Comparison of ENCODE assay signal across 17 cellular contexts in the genomic region with DNA sequence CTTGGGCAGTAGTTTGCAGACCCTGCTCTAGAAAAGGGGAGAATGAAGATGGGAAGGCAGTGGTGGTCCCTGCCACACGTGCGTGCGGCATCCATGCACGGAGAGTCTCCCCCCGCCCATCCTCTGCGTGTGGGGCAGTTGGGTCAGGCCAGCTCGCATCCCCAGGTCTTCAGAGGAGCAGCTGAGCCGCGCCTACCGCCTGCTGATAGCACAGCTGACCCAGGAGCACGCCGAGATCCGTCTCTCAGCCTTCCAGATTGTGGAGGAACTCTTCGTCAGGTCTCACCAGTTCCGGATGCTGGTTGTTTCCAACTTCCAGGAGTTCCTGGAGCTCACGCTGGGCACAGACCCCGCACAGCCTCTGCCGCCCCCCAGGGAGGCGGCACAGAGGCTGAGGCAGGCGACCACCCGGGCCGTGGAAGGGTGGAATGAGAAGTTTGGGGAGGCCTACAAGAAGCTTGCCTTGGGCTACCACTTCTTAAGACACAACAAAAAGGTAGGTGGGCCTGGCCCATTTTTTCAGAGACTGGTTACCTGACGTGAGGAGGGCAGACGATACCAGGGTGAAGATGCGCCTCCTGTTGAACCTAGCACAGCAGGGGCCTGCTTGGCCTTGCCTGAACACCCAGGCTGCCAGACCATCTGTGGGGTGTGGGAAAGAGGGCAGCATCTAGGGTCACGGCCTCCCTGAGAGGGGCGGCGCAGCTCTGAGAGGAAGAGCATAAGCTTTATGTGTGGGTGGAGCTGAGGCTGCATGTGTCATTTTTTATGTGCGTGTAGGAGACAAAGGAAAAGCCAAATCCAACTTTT. TPM values are rescaled to one million over a fixed set of nuclear protein-coding genes. Genes with fewer than 3 reads are reported as not detected.
DNase-seq lines count a peak whose midpoint lies in the region; ATAC-seq and TF ChIP-seq lines count a peak whose summit lies in the region.
"Had no signal": no experiment of that assay in that cellular context is flagged by ENCODE, and none has a peak within 500 bp of the region (broad histone marks: within the 10 kb centered on the region; RNA-seq: fewer than 3 reads in every experiment).

No MANE protein-coding gene starts in this region.

- intact Hi-C loops in right cardiac atrium (cut with DNase I) (loop anchor here in 3 of 4 donors (5.0 to 10.0 kb wide), 5 partner anchors 55 to 375 kb away; a partner anchor contains a TSS), left ventricle myocardium inferior (cut with micrococcal nuclease) (loop anchor here (10.0 kb wide), 3 partner anchors 95 to 375 kb away; a partner anchor contains a TSS), transverse colon (cut with DNase I; ENCODE audit: low total_unique reads) (loop anchor here (5.0 kb wide), 1 partner anchor 217 kb away; no protein-coding TSS in a partner anchor)

- H3K9me3 ChIP-seq in right cardiac atrium (ENCODE audit: control insufficient read depth, low read length) = no peaks in the 10 kb centered on the region
- no peaks in the 10 kb centered on the region for H3K9me3 ChIP-seq in left ventricle myocardium inferior (replicated peaks)
- no peaks in the 10 kb centered on the region for H3K9me3 ChIP-seq in transverse colon
- H3K9me3 ChIP-seq: mucosa of descending colon, psoas muscle, tibial nerve had no signal

- DNase-seq in right cardiac atrium = peak; percentile 20 to 57 (median 49)
- DNase-seq in left ventricle myocardium inferior = no peak
- no peak for DNase-seq in T-cell
- DNase-seq in fibroblast of mammary gland (ENCODE audit: low read depth) = peak; percentile 38
- DNase-seq in NK-92 (lab: John Stamatoyannopoulos, UW; ENCODE audit: unreplicated experiment) = no peak
- no peak for DNase-seq in stimulated activated CD4-positive, alpha-beta T cell treated with anti-CD3 and anti-CD28 coated beads, Interleukin-4, amount 100 ng/mL, for 1 hour
- DNase-seq in transverse colon = no peak
- DNase-seq: activated CD4-positive, CD25-positive, alpha-beta regulatory T cell; islet precursor cell; mucosa of descending colon had no signal

- no peaks in the 10 kb centered on the region for H3K27me3 Mint-ChIP-seq in T-cell

- ATAC-seq in right cardiac atrium (no peak), T-cell (replicated peaks in 1 of 4) (no peak), GM21723 (IDR thresholded peaks at IDR 0.05; ENCODE audit: unreplicated experiment) (no peak)
- ATAC-seq: mucosa of descending colon, psoas muscle had no signal

- H3K4me3 ChIP-seq in right cardiac atrium (ENCODE audit: low read length) (no peak overlapping the region), left ventricle myocardium inferior (no peak overlapping the region), fibroblast of mammary gland (ENCODE audit: control insufficient read depth, low read depth, low read length) (no peak overlapping the region), transverse colon (no peak overlapping the region)
- H3K4me3 ChIP-seq: mucosa of descending colon, psoas muscle, SK-N-MC, tibial nerve had no signal

- peak overlapping the region in 2 of 3 donors; percentile 35 to 88 for H3K4me3 Mint-ChIP-seq in T-cell

- H3K27me3 ChIP-seq in right cardiac atrium (ENCODE audit: control insufficient read depth, insufficient read depth) = no peaks in the 10 kb centered on the region
- no peaks in the 10 kb centered on the region for H3K27me3 ChIP-seq in left ventricle myocardium inferior (ENCODE audit: low read depth)
- no peaks in the 10 kb centered on the region for H3K27me3 ChIP-seq in transverse colon
- H3K27me3 ChIP-seq: tibial nerve had no signal

- no peaks in the 10 kb centered on the region for H3K9me3 Mint-ChIP-seq in T-cell

- H3K4me1 ChIP-seq in right cardiac atrium (ENCODE audit: control insufficient read depth, insufficient read depth, low read length) (no peaks in the 10 kb centered on the region), left ventricle myocardium inferior (peaks cover 50% of the 10 kb centered on the region), transverse colon (peaks cover 10 to 29% (median 23%) of the 10 kb centered on the region in 4 donors)

- peak overlapping the region; percentile 56 to 94 for H3K27ac Mint-ChIP-seq in T-cell

- CTCF ChIA-PET in T-cell (lab: Charles Lee) = no interaction called here

- H3K36me3 Mint-ChIP-seq in T-cell = peaks cover 6% of the 10 kb centered on the region

- TF ChIP-seq POLR2A in transverse colon (IDR thresholded peaks at IDR 0.05) = no peak

- H3K27ac ChIP-seq in right cardiac atrium (ENCODE audit: low read length) = no peak overlapping the region
- no peak overlapping the region for H3K27ac ChIP-seq in left ventricle myocardium inferior (replicated peaks)
- H3K27ac ChIP-seq in transverse colon = peak overlapping the region in 1 of 4 donors; percentile 95
- H3K27ac ChIP-seq: psoas muscle, SK-N-MC had no signal

- POLR2A ChIA-PET in T-cell (lab: Charles Lee) = interaction anchor here in 1 of 2 donors (0.6 kb wide), 1 partner anchor 571 kb away, joined by 4 read pairs; no protein-coding TSS in a partner anchor

- WGBS in right cardiac atrium = 91% methylated on average over 29 of the region's 29 CpGs
- WGBS in transverse colon (ENCODE audit: low coverage in 1 of 2), 2 donors = 80 to 92% methylated on average over 5 to 28 of the region's 29 CpGs

- no peak for TF ChIP-seq EP300 in transverse colon (IDR thresholded peaks at IDR 0.05; ENCODE audit: low read depth)

- TF ChIP-seq CTCF in left ventricle myocardium inferior (IDR thresholded peaks at IDR 0.05; ENCODE audit: borderline replicate concordance) = no peak
- TF ChIP-seq CTCF in fibroblast of mammary gland (conservative IDR thresholded peaks at IDR 0.05; ENCODE audit: control insufficient read depth, insufficient read depth, low read depth, low read length) = no peak
- no peak for TF ChIP-seq CTCF in transverse colon (IDR thresholded peaks at IDR 0.05)

- peaks cover 39 to 46% (median 43%) of the 10 kb centered on the region in 3 donors for H3K4me1 Mint-ChIP-seq in T-cell

- H3K36me3 ChIP-seq in left ventricle myocardium inferior = peaks cover 24% of the 10 kb centered on the region
- no peaks in the 10 kb centered on the region for H3K36me3 ChIP-seq in transverse colon

- in situ Hi-C loops in transverse colon (cut with MboI; ENCODE audit: low pct_ligation_motif_present in 1 of 4, low pct_unique_long_range_greater_than_20kb in 1 of 4, low sequenced_read_pairs in 3 of 4) = loop anchor here in 3 of 4 donors (10.0 to 25.0 kb wide), 4 partner anchors 95 to 288 kb away; no protein-coding TSS in a partner anchor

RNA-seq across cellular contexts. Expression of a gene that starts 2.6 kb away (rescaled TPM):
- total RNA-seq in right cardiac atrium (1 to 10 TPM; 7.7 to 8.8 (median 8.5) TPM), left ventricle myocardium inferior (5.9 TPM), T-cell (10 to 100 TPM; 39.9 to 53.7 (median 42.7) TPM), transverse colon (100 to 1,000 TPM in 1 of 4 donors, 10 to 100 TPM in 3; 13.5 to 114 (median 34.2) TPM)
- polyA plus RNA-seq in right cardiac atrium = 5.0 TPM

RNA-seq across cellular contexts. Expression of a gene that starts 56.7 kb away (rescaled TPM):
- total RNA-seq in right cardiac atrium (not detected), left ventricle myocardium inferior (not detected), T-cell (not detected), transverse colon (not detected)
- polyA plus RNA-seq in right cardiac atrium = not detected
- total RNA-seq: cardiac septum, Daoy, HT1080, mucosa of descending colon, psoas muscle, tibial nerve had no signal
- polyA plus RNA-seq: psoas muscle had no signal

RNA-seq across cellular contexts. Expression of a gene that starts 59.9 kb away (rescaled TPM):
- total RNA-seq in right cardiac atrium (10 to 100 TPM; 51.6 to 61.8 (median 59.2) TPM), left ventricle myocardium inferior (49.5 TPM), T-cell (100 to 1,000 TPM in 2 of 5 donors, 10 to 100 TPM in 3; 62.3 to 114 (median 87.2) TPM), transverse colon (100 to 1,000 TPM; 114 to 211 (median 168) TPM)
- 53.4 TPM for polyA plus RNA-seq in right cardiac atrium

Comparison
In these comparisons a context has a peak if more than half of its experiments do, and no peak if none do; other contexts are left out.
1. DNase-seq: peak in right cardiac atrium (3 of 3) and fibroblast of mammary gland (single experiment); none in left ventricle myocardium inferior (single experiment), T-cell (0 of 34), NK-92 (single experiment), stimulated activated CD4-positive, alpha-beta T cell treated with anti-CD3 and anti-CD28 coated beads, Interleukin-4, amount 100 ng/mL, for 1 hour (single experiment) and transverse colon (single experiment).